In the genomic region with DNA sequence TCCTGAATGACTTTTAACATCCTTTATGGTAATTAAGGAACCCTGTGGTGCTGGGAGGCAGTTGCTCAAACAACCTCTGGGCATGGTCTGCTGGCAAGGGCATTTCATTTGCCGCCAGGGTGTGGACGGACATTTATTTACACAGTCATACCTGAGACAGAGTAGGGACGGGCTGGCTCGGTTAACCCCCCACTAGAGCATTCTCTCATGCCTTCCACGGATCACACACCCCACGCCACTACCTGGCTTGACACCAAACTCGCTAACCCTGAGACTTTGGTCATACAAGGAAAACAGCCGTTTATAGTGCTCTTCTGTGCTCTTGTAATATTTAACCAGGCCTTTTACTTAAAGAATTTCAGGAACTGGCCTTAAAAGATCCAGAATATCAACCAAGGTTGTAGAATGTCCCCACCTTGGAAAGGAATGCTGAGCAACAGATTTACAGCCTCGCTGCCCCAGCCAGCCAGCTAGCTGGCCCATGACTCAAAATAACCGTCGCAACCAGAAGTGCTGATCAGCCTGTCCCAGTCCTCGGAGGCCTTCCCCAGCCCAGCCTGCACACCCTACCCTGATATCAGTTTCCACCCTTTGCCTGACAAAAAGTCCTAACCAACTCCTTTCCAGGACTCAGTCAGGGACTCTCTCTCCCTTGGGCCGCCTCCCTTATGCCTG, we compare ENCODE assay signal across 8 cellular contexts. TPM values are rescaled to one million over a fixed set of nuclear protein-coding genes. Genes with fewer than 3 reads are reported as not detected.
DNase-seq lines count a peak whose midpoint lies in the region; ATAC-seq, FAIRE-seq and TF ChIP-seq lines count a peak whose summit lies in the region.

No MANE protein-coding gene starts in this region.

- 55 to 56% methylated on average over 13 of the region's 13 CpGs for WGBS in tibial nerve, 2 donors

- TF ChIP-seq CTCF in kidney epithelial cell (IDR thresholded peaks at IDR 0.05; ENCODE audit: insufficient read depth, low read length, poor library complexity, severe bottlenecking) (no peak), tibial nerve (IDR thresholded peaks at IDR 0.05) (no peak)

- H3K27me3 ChIP-seq in kidney epithelial cell (ENCODE audit: control insufficient read depth, insufficient read depth, low read length) (no peaks in the 10 kb centered on the region), tibial nerve (no peaks in the 10 kb centered on the region)

- no peak for TF ChIP-seq EP300 in tibial nerve (IDR thresholded peaks at IDR 0.05)

- H3K4me1 ChIP-seq in tibial nerve: peaks cover 0 to 12% (median 0%) of the 10 kb centered on the region in 4 donors

- H3K36me3 ChIP-seq in kidney epithelial cell (ENCODE audit: control insufficient read depth, insufficient read depth, low read length) (no peaks in the 10 kb centered on the region), tibial nerve (no peaks in the 10 kb centered on the region)

- DNase-seq in NCI-H1105 treated with DMSO at 0.1 percent for 48 hours (lab: John Stamatoyannopoulos, UW): peak; percentile 1
- DNase-seq in NCI-H1105 (lab: John Stamatoyannopoulos, UW): no peak
- DNase-seq in RCC 7860 (ENCODE audit: low spot score): peak; percentile 97
- DNase-seq in kidney epithelial cell (ENCODE audit: low read depth): peak; percentile 93
- DNase-seq in tibial nerve (ENCODE audit: low spot score in 2 of 2): no peak
- DNase-seq in 8988T: no peak
- no peak for DNase-seq in pons (ENCODE audit: low spot score)

- H3K9me3 ChIP-seq in tibial nerve: no peaks in the 10 kb centered on the region

- ATAC-seq in GM18868 (IDR thresholded peaks at IDR 0.05; ENCODE audit: unreplicated experiment): no peak

- H3K27ac ChIP-seq in tibial nerve: peak overlapping the region in 3 of 4 donors; percentile 8 to 65 (median 53)

- no peak for TF ChIP-seq POLR2A in tibial nerve (IDR thresholded peaks at IDR 0.05)

- FAIRE-seq in RCC 7860 (lab: Jason Lieb, UNC): peak; percentile 97

- H3K4me3 ChIP-seq in kidney epithelial cell (ENCODE audit: low read depth, low read length): no peak overlapping the region
- H3K4me3 ChIP-seq in tibial nerve: no peak overlapping the region

RNA-seq across cellular contexts. Expression of gene PDXK, which starts 6.5 kb away (rescaled TPM):
- total RNA-seq in kidney epithelial cell (183 and 188 TPM in 2 replicates), tibial nerve (100 to 1,000 TPM; 122 to 156 (median 143) TPM)

RNA-seq across cellular contexts. Expression of gene RRP1B, which starts 53.0 kb away (rescaled TPM):
- 44.7 and 47.4 TPM in 2 replicates for total RNA-seq in kidney epithelial cell
- 10 to 100 TPM; 21.4 to 29.4 (median 25.5) TPM for total RNA-seq in tibial nerve

RNA-seq across cellular contexts. Expression of gene HSF2BP, which starts 53.1 kb away (rescaled TPM):
- total RNA-seq in kidney epithelial cell (3.4 and 3.5 TPM in 2 replicates), tibial nerve (1 to 10 TPM; 1.7 to 6.3 (median 1.9) TPM)

Comparison
In these comparisons a context has a peak if more than half of its experiments do, and no peak if none do; other contexts are left out.
1. DNase-seq: peak in NCI-H1105 treated with DMSO at 0.1 percent for 48 hours (single experiment), RCC 7860 (single experiment) and kidney epithelial cell (single experiment); none in NCI-H1105 (single experiment), tibial nerve (0 of 2), 8988T (single experiment) and pons (single experiment).